ENCODE assay signal across 20 cellular contexts in genomic region chr3:51024121-51024520, GRCh38.
DNase-seq lines count a peak whose midpoint lies in the region; ATAC-seq and TF ChIP-seq lines count a peak whose summit lies in the region.
"Had no signal": no experiment of that assay in that cellular context is flagged by ENCODE, and none has a peak within 500 bp of the region (broad histone marks: within the 10 kb centered on the region; RNA-seq: fewer than 3 reads in every experiment).

No MANE protein-coding gene starts in this region.

- no peak for TF ChIP-seq CTCF in CD4-positive, alpha-beta T cell (IDR thresholded peaks at IDR 0.05)
- TF ChIP-seq CTCF in CD8-positive, alpha-beta T cell (IDR thresholded peaks at IDR 0.05), result no peak

- H3K4me1 ChIP-seq in CD8-positive, alpha-beta T cell (ENCODE audit: insufficient read depth, low read length), result peaks cover 44% of the 10 kb centered on the region
- H3K4me1 ChIP-seq: gastroesophageal sphincter, psoas muscle, sigmoid colon had no signal

- no peaks in the 10 kb centered on the region for H3K9me3 ChIP-seq in CD4-positive, alpha-beta T cell (ENCODE audit: control insufficient read depth, low read length)
- H3K9me3 ChIP-seq in CD8-positive, alpha-beta T cell (ENCODE audit: low read length), result no peaks in the 10 kb centered on the region
- H3K9me3 ChIP-seq: gastroesophageal sphincter, sigmoid colon had no signal

- intact Hi-C loops in CD4-positive, alpha-beta T cell (cut with DNase I, micrococcal nuclease), result loop anchor here (5.0 to 10.0 kb wide), 3 partner anchors 49 to 409 kb away; partner anchors contain the start of genes CISH (in 1 of the 2) and MAPKAPK3 (in 1 of the 2)
- intact Hi-C loops in CD8-positive, alpha-beta T cell (cut with DNase I, micrococcal nuclease), result loop anchor here in 1 of 2 experiments (2.0 kb wide), 1 partner anchor 53 kb away; no protein-coding TSS in a partner anchor

- no peaks in the 10 kb centered on the region for H3K27me3 ChIP-seq in CD4-positive, alpha-beta T cell (ENCODE audit: control insufficient read depth, insufficient read depth, low read length)
- H3K27me3 ChIP-seq in CD8-positive, alpha-beta T cell (ENCODE audit: insufficient read depth, low read length), result no peaks in the 10 kb centered on the region
- H3K27me3 ChIP-seq: gastroesophageal sphincter, hepatocyte, sigmoid colon had no signal

- peak overlapping the region; percentile 69 for H3K27ac ChIP-seq in CD4-positive, alpha-beta T cell (ENCODE audit: low read depth, low read length)
- H3K27ac ChIP-seq in CD8-positive, alpha-beta T cell (ENCODE audit: low read depth, low read length), result peak overlapping the region; percentile 69
- H3K27ac ChIP-seq: C4-2B, gastroesophageal sphincter, hepatocyte, left ventricle myocardium inferior, psoas muscle, sigmoid colon had no signal

- DNase-seq in CD4-positive, alpha-beta T cell, result no peak
- no peak for DNase-seq in CD8-positive, alpha-beta T cell
- no peak for DNase-seq in T-cell
- DNase-seq in kidney tubule cell (ENCODE audit: low spot score), result peak; percentile 64
- DNase-seq in NCI-H128 (lab: John Stamatoyannopoulos, UW; ENCODE audit: unreplicated experiment), result no peak
- no peak for DNase-seq in NCI-H2107 (lab: John Stamatoyannopoulos, UW)
- DNase-seq: cerebellar nuclear complex; IMR-90; left ventricle myocardium inferior; NCI-H1092; NCI-H1930; NCI-H526 treated with DMSO at 0.1 percent for 48 hours; nucleus accumbens; sigmoid colon; stimulated activated naive B cell treated with anti-CD40 and anti-IgM and Interleukin-4, amounts not matched to agents 10 μg/mL and 1 μg/mL and 100 μg/mL, for 72 hours had no signal

- no peak overlapping the region for H3K4me3 Mint-ChIP-seq in CD4-positive, alpha-beta T cell
- H3K4me3 Mint-ChIP-seq in CD8-positive, alpha-beta T cell, result no peak overlapping the region
- H3K4me3 Mint-ChIP-seq in T-cell, result peak overlapping the region in 1 of 3 donors; percentile 70
- H3K4me3 Mint-ChIP-seq: stimulated activated naive B cell treated with anti-CD40 and anti-IgM and Interleukin-4, amounts not matched to agents 10 μg/mL and 1 μg/mL and 100 μg/mL, for 72 hours had no signal

- peak overlapping the region; percentile 95 for H3K27ac Mint-ChIP-seq in CD4-positive, alpha-beta T cell
- peak overlapping the region; percentile 93 for H3K27ac Mint-ChIP-seq in CD8-positive, alpha-beta T cell
- H3K27ac Mint-ChIP-seq in T-cell, result peak overlapping the region; percentile 94 to 98

- H3K36me3 Mint-ChIP-seq in CD4-positive, alpha-beta T cell (ENCODE audit: low read depth), result peaks cover 23% of the 10 kb centered on the region
- peaks cover 5% of the 10 kb centered on the region for H3K36me3 Mint-ChIP-seq in CD8-positive, alpha-beta T cell
- no peaks in the 10 kb centered on the region for H3K36me3 Mint-ChIP-seq in T-cell
- H3K36me3 Mint-ChIP-seq: stimulated activated naive B cell treated with anti-CD40 and anti-IgM and Interleukin-4, amounts not matched to agents 10 μg/mL and 1 μg/mL and 100 μg/mL, for 72 hours had no signal

- H3K4me1 Mint-ChIP-seq in CD4-positive, alpha-beta T cell (ENCODE audit: low read depth), result peaks cover 65% of the 10 kb centered on the region
- H3K4me1 Mint-ChIP-seq in CD8-positive, alpha-beta T cell (ENCODE audit: low read depth), result peaks cover 59% of the 10 kb centered on the region
- H3K4me1 Mint-ChIP-seq in T-cell, result peaks cover 47 to 56% (median 54%) of the 10 kb centered on the region in 3 donors

- no peaks in the 10 kb centered on the region for H3K27me3 Mint-ChIP-seq in CD4-positive, alpha-beta T cell
- H3K27me3 Mint-ChIP-seq in CD8-positive, alpha-beta T cell (ENCODE audit: low read depth), result no peaks in the 10 kb centered on the region
- H3K27me3 Mint-ChIP-seq in T-cell, result no peaks in the 10 kb centered on the region

- no peak for ATAC-seq in CD4-positive, alpha-beta T cell (ENCODE audit: poor library complexity)
- no peak for ATAC-seq in CD8-positive, alpha-beta T cell
- ATAC-seq in T-cell (replicated peaks in 1 of 4) (no peak), HG03159 (IDR thresholded peaks at IDR 0.05; ENCODE audit: unreplicated experiment) (no peak)
- ATAC-seq: gastroesophageal sphincter; stimulated activated naive B cell treated with anti-CD40 and anti-IgM and Interleukin-4, amounts not matched to agents 10 μg/mL and 1 μg/mL and 100 μg/mL, for 72 hours had no signal

- peaks cover 11% of the 10 kb centered on the region for H3K9me3 Mint-ChIP-seq in CD4-positive, alpha-beta T cell
- peaks cover 14% of the 10 kb centered on the region for H3K9me3 Mint-ChIP-seq in CD8-positive, alpha-beta T cell
- H3K9me3 Mint-ChIP-seq in T-cell, result peaks cover 4 to 20% (median 12%) of the 10 kb centered on the region in 3 donors

- H3K36me3 ChIP-seq in CD8-positive, alpha-beta T cell (ENCODE audit: insufficient read depth, low read length), result no peaks in the 10 kb centered on the region
- H3K36me3 ChIP-seq: gastroesophageal sphincter, left ventricle myocardium inferior, sigmoid colon had no signal

- peak overlapping the region; percentile 38 for H3K4me3 ChIP-seq in CD8-positive, alpha-beta T cell (ENCODE audit: low read depth, low read length)
- H3K4me3 ChIP-seq: gastroesophageal sphincter, hepatocyte, left ventricle myocardium inferior, psoas muscle, sigmoid colon had no signal

- POLR2A ChIA-PET in CD4-positive, alpha-beta T cell (lab: Charles Lee), result interaction anchor here (0.7 to 2.9 kb wide), 4 partner anchors 10 to 361 kb away, joined by 5 to 15 read pairs (median 10); partner anchors contain the start of gene MANF
- POLR2A ChIA-PET in CD8-positive, alpha-beta T cell (lab: Charles Lee), result interaction anchor here (0.7 to 2.8 kb wide), 5 partner anchors 9 to 423 kb away, joined by 3 to 13 read pairs (median 5); no protein-coding TSS in a partner anchor
- POLR2A ChIA-PET in T-cell (lab: Charles Lee), result interaction anchor here in 1 of 2 donors (0.6 to 1.0 kb wide), 2 partner anchors 52 to 363 kb away, joined by 3 to 5 read pairs; no protein-coding TSS in a partner anchor

- CTCF ChIA-PET in CD4-positive, alpha-beta T cell (lab: Charles Lee), result interaction anchor here (1.3 kb wide), 1 partner anchor 21 kb away, joined by 3 read pairs; no protein-coding TSS in a partner anchor
- CTCF ChIA-PET in CD8-positive, alpha-beta T cell (lab: Charles Lee), result interaction anchor here (1.1 to 2.5 kb wide), 4 partner anchors 52 to 412 kb away, joined by 4 to 13 read pairs (median 8); partner anchors contain the start of genes CISH and MAPKAPK3
- CTCF ChIA-PET in T-cell (lab: Charles Lee), result interaction anchor here in 1 of 2 donors (1.6 kb wide), 1 partner anchor 52 kb away, joined by 16 read pairs; no protein-coding TSS in a partner anchor
